1 cellular context compared by ENCODE assay signal in genomic region chr3:98705694-98706093, GRCh38.
TF ChIP-seq lines count a peak whose summit lies in the region.

No MANE protein-coding gene starts in this region.

TF ChIP-seq in GM23338, 12 proteins besides CTCF, POLR2A, EP300 and RAD21 (continued from another document):
- TF ChIP-seq ZNF462 (CRISPR knock-in tag; IDR thresholded peaks at IDR 0.05), result no peak
